Comparison of ENCODE assay signal across 36 cellular contexts in the genomic region with DNA sequence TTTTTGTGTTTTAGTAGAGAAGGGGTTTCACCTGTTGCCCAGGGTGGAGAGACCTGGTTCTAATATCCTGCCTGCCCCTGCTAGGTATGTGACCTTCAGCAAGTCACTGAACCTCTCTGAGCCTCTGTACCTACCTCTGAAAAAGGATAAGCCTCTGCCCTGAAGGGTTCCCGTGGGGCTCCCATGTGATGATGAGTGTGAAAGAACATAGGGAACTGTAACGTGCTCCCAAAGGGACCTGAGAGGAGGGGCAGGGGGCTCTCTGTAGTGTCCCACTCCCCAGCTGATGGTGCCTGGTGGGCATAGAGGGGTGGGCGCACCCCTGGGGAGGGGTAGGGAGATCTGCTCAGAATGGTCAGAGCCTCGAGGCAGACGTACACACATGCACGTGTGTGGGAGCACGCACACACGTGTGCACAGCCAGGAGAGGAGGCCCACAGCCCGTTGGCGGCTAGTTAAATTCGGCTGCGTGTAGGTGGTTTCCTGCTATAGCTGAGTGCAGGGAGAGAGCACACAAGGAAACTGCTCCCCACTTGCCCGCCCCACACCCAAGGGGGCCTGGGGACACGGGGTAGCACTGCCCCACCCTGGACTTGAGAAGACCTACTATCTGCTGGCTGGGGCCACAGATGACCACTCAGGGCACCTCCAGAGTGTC. TPM values are rescaled to one million over a fixed set of nuclear protein-coding genes. Genes with fewer than 3 reads are reported as not detected.
"Had no signal": no experiment of that assay in that cellular context is flagged by ENCODE, and none has a peak within 500 bp of the region (broad histone marks: within the 10 kb centered on the region; RNA-seq: fewer than 3 reads in every experiment).

No MANE protein-coding gene starts in this region.

- H3K27ac Mint-ChIP-seq: mesothelial cell of epicardium; naive thymus-derived CD4-positive, alpha-beta T cell; T-helper 1 cell treated with Interleukin-12 subunit alpha and Interleukin-12 subunit beta and Interleukin-4 antibody, amounts not matched to agents 30 μg/mL and 1 μg/mL, for 36 hours had no signal

- DNase-seq: activated CD4-positive, alpha-beta T cell treated with anti-CD3 and anti-CD28 coated beads for 48 hours; activated CD4-positive, alpha-beta T cell treated with anti-CD3 and anti-CD28 coated beads, Interleukin-2, amount 50 U/mL, for 48 hours; activated CD8-positive, alpha-beta memory T cell treated with anti-CD3 and anti-CD28 coated beads, Interleukin-2, amount 50 U/mL, for 4 hours; activated gamma-delta T cell; activated naive CD4-positive, alpha-beta T cell treated with anti-CD3 and anti-CD28 coated beads, Interleukin-2, amount 50 U/mL, for 16 hours; activated T-cell treated with anti-CD3 and anti-CD28 coated beads, Interleukin-2, amount 50 U/mL, for 1 hour; aorta; body of pancreas; cortex of kidney; hippocampal formation; naive thymus-derived CD4-positive, alpha-beta T cell; stimulated activated CD4-positive, alpha-beta T cell treated with anti-CD3 and anti-CD28 coated beads, Interleukin-12 subunit alpha, Interleukin-12 subunit beta, amount 100 ng/mL, for 4 hours; stimulated activated CD4-positive, alpha-beta T cell treated with anti-CD3 and anti-CD28 coated beads, Interleukin-4, amount 100 ng/mL, for 1 hour; stimulated activated naive CD8-positive, alpha-beta T cell treated with anti-CD3 and anti-CD28 coated beads, Interleukin-15, Interleukin-2, amounts not matched to agents 100 U/mL and 50 U/mL, for 24 hours; T-helper 9 cell; upper lobe of left lung; WERI-Rb-1 had no signal

- H3K9me3 Mint-ChIP-seq: activated T-helper 1 cell treated with anti-CD3 and anti-CD28 coated beads, Interleukin-12 subunit alpha, Interleukin-12 subunit beta, Interleukin-2, Interleukin-4 antibody, amounts not matched to agents 30 ng/mL and 10 ng/mL and 1 ng/mL, durations not matched to agents 14 hours and 24 hours and 36 hours; mesothelial cell of epicardium; naive thymus-derived CD4-positive, alpha-beta T cell; T-helper 1 cell treated with Interleukin-12 subunit alpha and Interleukin-12 subunit beta and Interleukin-4 antibody, amounts not matched to agents 30 μg/mL and 1 μg/mL, for 36 hours had no signal

- H3K27ac ChIP-seq: body of pancreas, gastroesophageal sphincter, skin epidermis, thoracic aorta, upper lobe of left lung, vagina, WERI-Rb-1 had no signal

- H3K36me3 Mint-ChIP-seq: mesothelial cell of epicardium had no signal

- ATAC-seq: activated CD4-positive, CD25-positive, alpha-beta regulatory T cell treated with anti-CD3 and anti-CD28 coated beads, Interleukin-2, amount 50 U/mL, for 24 hours; body of pancreas; gastroesophageal sphincter; naive thymus-derived CD4-positive, alpha-beta T cell; sciatic nerve; stimulated activated naive CD8-positive, alpha-beta T cell treated with anti-CD3 and anti-CD28 coated beads, Interleukin-15, Interleukin-2, amounts not matched to agents 100 U/mL and 50 U/mL, for 24 hours had no signal

- H3K4me3 Mint-ChIP-seq: activated T-helper 1 cell treated with anti-CD3 and anti-CD28 coated beads, Interleukin-12 subunit alpha, Interleukin-12 subunit beta, Interleukin-2, Interleukin-4 antibody, amounts not matched to agents 30 ng/mL and 10 ng/mL and 1 ng/mL, durations not matched to agents 14 hours and 24 hours and 36 hours; mesothelial cell of epicardium; naive thymus-derived CD4-positive, alpha-beta T cell; T-helper 1 cell treated with Interleukin-12 subunit alpha and Interleukin-12 subunit beta and Interleukin-4 antibody, amounts not matched to agents 30 μg/mL and 1 μg/mL, for 36 hours had no signal

RNA-seq across cellular contexts. Expression of a gene that starts 6.7 kb away (rescaled TPM):
- total RNA-seq: body of pancreas, chondrocyte, fibroblast of lung, fibroblast of villous mesenchyme, kidney epithelial cell, lower leg skin, renal cortical epithelial cell, vagina had no signal

RNA-seq across cellular contexts. Expression of a gene that starts 11.0 kb away (rescaled TPM):
- total RNA-seq: activated CD8-positive, alpha-beta memory T cell treated with anti-CD3 and anti-CD28 coated beads for 36 hours; activated T-helper 1 cell treated with anti-CD3 and anti-CD28 coated beads, Interleukin-12 subunit alpha, Interleukin-12 subunit beta, Interleukin-2, Interleukin-4 antibody, amounts not matched to agents 30 ng/mL and 10 ng/mL and 1 ng/mL, durations not matched to agents 14 hours and 24 hours and 36 hours; aorta; body of pancreas; chondrocyte; endothelial cell of umbilical vein; fibroblast of lung; fibroblast of villous mesenchyme; gastroesophageal sphincter; kidney epithelial cell; lower leg skin; mesothelial cell of epicardium; naive thymus-derived CD4-positive, alpha-beta T cell; omental fat pad; posterior vena cava; renal cortical epithelial cell; sciatic nerve; thoracic aorta; upper lobe of left lung; vagina had no signal

RNA-seq across cellular contexts. Expression of a gene that starts 51.7 kb away (rescaled TPM):
- total RNA-seq: activated T-helper 1 cell treated with anti-CD3 and anti-CD28 coated beads, Interleukin-12 subunit alpha, Interleukin-12 subunit beta, Interleukin-2, Interleukin-4 antibody, amounts not matched to agents 30 ng/mL and 10 ng/mL and 1 ng/mL, durations not matched to agents 14 hours and 24 hours and 36 hours; aorta; chondrocyte; endothelial cell of umbilical vein; fibroblast of lung; fibroblast of villous mesenchyme; gastroesophageal sphincter; kidney epithelial cell; mesothelial cell of epicardium; posterior vena cava; renal cortical epithelial cell; sciatic nerve; thoracic aorta had no signal
